1 cellular context compared by ENCODE assay signal in the genomic region with DNA sequence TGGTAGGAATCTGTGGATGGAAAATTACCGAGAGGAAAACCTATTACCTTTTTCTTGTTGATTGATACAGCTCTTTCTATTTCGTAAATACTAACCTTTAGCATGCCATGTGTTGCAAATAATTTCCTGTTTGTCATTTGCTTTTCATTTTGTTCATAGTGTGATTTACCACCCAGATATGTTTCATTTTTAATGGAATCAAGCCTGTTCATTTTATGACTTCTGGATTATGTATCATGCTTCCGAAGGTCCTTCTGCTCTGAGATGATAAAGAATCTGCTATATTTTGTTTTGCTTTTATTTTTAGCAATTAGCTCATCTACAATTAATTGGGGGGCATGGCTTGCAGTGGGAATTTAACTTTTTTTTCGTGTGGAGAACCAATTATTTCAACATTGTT.
TF ChIP-seq lines count a peak whose summit lies in the region.

No MANE protein-coding gene starts in this region.

TF ChIP-seq in GM23338, 12 proteins besides CTCF, POLR2A, EP300 and RAD21:
- TF ChIP-seq, protein P1, sequence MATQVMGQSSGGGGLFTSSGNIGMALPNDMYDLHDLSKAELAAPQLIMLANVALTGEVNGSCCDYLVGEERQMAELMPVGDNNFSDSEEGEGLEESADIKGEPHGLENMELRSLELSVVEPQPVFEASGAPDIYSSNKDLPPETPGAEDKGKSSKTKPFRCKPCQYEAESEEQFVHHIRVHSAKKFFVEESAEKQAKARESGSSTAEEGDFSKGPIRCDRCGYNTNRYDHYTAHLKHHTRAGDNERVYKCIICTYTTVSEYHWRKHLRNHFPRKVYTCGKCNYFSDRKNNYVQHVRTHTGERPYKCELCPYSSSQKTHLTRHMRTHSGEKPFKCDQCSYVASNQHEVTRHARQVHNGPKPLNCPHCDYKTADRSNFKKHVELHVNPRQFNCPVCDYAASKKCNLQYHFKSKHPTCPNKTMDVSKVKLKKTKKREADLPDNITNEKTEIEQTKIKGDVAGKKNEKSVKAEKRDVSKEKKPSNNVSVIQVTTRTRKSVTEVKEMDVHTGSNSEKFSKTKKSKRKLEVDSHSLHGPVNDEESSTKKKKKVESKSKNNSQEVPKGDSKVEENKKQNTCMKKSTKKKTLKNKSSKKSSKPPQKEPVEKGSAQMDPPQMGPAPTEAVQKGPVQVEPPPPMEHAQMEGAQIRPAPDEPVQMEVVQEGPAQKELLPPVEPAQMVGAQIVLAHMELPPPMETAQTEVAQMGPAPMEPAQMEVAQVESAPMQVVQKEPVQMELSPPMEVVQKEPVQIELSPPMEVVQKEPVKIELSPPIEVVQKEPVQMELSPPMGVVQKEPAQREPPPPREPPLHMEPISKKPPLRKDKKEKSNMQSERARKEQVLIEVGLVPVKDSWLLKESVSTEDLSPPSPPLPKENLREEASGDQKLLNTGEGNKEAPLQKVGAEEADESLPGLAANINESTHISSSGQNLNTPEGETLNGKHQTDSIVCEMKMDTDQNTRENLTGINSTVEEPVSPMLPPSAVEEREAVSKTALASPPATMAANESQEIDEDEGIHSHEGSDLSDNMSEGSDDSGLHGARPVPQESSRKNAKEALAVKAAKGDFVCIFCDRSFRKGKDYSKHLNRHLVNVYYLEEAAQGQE (IDR thresholded peaks at IDR 0.05; ENCODE audit: unreplicated experiment): no peak
- TF ChIP-seq, protein P2, sequence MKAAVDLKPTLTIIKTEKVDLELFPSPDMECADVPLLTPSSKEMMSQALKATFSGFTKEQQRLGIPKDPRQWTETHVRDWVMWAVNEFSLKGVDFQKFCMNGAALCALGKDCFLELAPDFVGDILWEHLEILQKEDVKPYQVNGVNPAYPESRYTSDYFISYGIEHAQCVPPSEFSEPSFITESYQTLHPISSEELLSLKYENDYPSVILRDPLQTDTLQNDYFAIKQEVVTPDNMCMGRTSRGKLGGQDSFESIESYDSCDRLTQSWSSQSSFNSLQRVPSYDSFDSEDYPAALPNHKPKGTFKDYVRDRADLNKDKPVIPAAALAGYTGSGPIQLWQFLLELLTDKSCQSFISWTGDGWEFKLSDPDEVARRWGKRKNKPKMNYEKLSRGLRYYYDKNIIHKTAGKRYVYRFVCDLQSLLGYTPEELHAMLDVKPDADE (IDR thresholded peaks at IDR 0.05): no peak
- TF ChIP-seq CREB1 (CRISPR knock-in tag; IDR thresholded peaks at IDR 0.05; ENCODE audit: low read depth): no peak
- TF ChIP-seq, protein P3, sequence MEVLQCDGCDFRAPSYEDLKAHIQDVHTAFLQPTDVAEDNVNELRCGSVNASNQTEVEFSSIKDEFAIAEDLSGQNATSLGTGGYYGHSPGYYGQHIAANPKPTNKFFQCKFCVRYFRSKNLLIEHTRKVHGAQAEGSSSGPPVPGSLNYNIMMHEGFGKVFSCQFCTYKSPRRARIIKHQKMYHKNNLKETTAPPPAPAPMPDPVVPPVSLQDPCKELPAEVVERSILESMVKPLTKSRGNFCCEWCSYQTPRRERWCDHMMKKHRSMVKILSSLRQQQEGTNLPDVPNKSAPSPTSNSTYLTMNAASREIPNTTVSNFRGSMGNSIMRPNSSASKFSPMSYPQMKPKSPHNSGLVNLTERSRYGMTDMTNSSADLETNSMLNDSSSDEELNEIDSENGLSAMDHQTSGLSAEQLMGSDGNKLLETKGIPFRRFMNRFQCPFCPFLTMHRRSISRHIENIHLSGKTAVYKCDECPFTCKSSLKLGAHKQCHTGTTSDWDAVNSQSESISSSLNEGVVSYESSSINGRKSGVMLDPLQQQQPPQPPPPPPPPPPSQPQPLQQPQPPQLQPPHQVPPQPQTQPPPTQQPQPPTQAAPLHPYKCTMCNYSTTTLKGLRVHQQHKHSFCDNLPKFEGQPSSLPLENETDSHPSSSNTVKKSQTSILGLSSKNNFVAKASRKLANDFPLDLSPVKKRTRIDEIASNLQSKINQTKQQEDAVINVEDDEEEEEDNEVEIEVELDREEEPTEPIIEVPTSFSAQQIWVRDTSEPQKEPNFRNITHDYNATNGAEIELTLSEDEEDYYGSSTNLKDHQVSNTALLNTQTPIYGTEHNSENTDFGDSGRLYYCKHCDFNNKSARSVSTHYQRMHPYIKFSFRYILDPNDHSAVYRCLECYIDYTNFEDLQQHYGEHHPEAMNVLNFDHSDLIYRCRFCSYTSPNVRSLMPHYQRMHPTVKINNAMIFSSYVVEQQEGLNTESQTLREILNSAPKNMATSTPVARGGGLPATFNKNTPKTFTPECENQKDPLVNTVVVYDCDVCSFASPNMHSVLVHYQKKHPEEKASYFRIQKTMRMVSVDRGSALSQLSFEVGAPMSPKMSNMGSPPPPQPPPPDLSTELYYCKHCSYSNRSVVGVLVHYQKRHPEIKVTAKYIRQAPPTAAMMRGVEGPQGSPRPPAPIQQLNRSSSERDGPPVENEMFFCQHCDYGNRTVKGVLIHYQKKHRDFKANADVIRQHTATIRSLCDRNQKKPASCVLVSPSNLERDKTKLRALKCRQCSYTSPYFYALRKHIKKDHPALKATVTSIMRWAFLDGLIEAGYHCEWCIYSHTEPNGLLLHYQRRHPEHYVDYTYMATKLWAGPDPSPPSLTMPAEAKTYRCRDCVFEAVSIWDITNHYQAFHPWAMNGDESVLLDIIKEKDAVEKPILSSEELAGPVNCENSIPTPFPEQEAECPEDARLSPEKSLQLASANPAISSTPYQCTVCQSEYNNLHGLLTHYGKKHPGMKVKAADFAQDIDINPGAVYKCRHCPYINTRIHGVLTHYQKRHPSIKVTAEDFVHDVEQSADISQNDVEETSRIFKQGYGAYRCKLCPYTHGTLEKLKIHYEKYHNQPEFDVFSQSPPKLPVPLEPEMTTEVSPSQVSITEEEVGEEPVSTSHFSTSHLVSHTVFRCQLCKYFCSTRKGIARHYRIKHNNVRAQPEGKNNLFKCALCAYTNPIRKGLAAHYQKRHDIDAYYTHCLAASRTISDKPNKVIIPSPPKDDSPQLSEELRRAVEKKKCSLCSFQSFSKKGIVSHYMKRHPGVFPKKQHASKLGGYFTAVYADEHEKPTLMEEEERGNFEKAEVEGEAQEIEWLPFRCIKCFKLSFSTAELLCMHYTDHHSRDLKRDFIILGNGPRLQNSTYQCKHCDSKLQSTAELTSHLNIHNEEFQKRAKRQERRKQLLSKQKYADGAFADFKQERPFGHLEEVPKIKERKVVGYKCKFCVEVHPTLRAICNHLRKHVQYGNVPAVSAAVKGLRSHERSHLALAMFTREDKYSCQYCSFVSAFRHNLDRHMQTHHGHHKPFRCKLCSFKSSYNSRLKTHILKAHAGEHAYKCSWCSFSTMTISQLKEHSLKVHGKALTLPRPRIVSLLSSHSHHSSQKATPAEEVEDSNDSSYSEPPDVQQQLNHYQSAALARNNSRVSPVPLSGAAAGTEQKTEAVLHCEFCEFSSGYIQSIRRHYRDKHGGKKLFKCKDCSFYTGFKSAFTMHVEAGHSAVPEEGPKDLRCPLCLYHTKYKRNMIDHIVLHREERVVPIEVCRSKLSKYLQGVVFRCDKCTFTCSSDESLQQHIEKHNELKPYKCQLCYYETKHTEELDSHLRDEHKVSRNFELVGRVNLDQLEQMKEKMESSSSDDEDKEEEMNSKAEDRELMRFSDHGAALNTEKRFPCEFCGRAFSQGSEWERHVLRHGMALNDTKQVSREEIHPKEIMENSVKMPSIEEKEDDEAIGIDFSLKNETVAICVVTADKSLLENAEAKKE (CRISPR knock-in tag; IDR thresholded peaks at IDR 0.05): no peak
- no peak for TF ChIP-seq POLR2AphosphoS5 (IDR thresholded peaks at IDR 0.05; ENCODE audit: low read depth)
- no peak for TF ChIP-seq EZH2phosphoT487 (IDR thresholded peaks at IDR 0.05; ENCODE audit: unreplicated experiment)
